In the genomic region with DNA sequence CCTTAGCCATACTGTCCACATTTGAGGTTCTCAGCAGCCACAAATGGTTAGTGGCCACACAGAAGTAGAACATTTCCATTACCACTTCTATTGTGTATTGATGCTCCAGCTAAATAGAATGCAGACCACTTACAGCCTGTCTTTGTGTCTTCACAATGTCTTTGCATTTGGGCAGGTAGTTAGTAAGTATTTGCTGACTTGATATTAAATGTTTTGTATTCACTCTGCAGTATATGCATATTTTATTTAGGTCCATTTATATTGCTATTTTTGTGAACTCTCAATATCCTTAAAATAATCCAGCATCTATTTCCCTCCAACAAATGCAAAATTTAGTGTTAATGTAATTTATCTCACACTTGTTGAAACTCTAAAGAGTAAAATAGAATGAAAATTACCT, we compare ENCODE assay signal across 36 cellular contexts. TPM values are rescaled to one million over a fixed set of nuclear protein-coding genes. Genes with fewer than 3 reads are reported as not detected.
DNase-seq lines count a peak whose midpoint lies in the region; ATAC-seq, FAIRE-seq and TF ChIP-seq lines count a peak whose summit lies in the region.
"Had no signal": no experiment of that assay in that cellular context is flagged by ENCODE, and none has a peak within 500 bp of the region (broad histone marks: within the 10 kb centered on the region; RNA-seq: fewer than 3 reads in every experiment).

No MANE protein-coding gene starts in this region.

- intact Hi-C loops in HepG2 (cut with micrococcal nuclease; ENCODE audit: unreplicated experiment) (no loop called here), right lobe of liver (cut with DNase I) (no loop called here), K562 (cut with micrococcal nuclease) (no loop called here), uterus (cut with DNase I; ENCODE audit: low total_unique reads) (no loop called here)

- no peaks in the 10 kb centered on the region for H3K79me2 ChIP-seq in HepG2 (ENCODE audit: insufficient read depth, low read length)
- no peaks in the 10 kb centered on the region for H3K79me2 ChIP-seq in K562 (ENCODE audit: control insufficient read depth, insufficient read depth, low read length)

- H3K27me3 ChIP-seq in HepG2 (ENCODE audit: control insufficient read depth in 1 of 2, insufficient read depth in 2 of 2, low read length in 2 of 2) (no peaks in the 10 kb centered on the region), right lobe of liver (no peaks in the 10 kb centered on the region), K562 (ENCODE audit: control insufficient read depth in 2 of 2, insufficient read depth in 2 of 2, low read length in 2 of 2) (no peaks in the 10 kb centered on the region), uterus (no peaks in the 10 kb centered on the region)
- H3K27me3 ChIP-seq: BE2C; BLaER1; BLaER1 treated with 17β-estradiol and CSF1 and Interleukin-3, amounts not matched to agents 10 nM and 100 nM had no signal

- BruUV-seq in HepG2 (replicated peaks; lab: Mats Ljungman, UMichigan) (no TSS peak), K562 (replicated peaks; lab: Mats Ljungman, UMichigan) (no TSS peak)

- no peaks in the 10 kb centered on the region for H3K4me1 Mint-ChIP-seq in WTC11
- H3K4me1 Mint-ChIP-seq: B cell, CD14-positive monocyte had no signal

- no peak overlapping the region for H2AFZ ChIP-seq in HepG2 (ENCODE audit: low read length)
- no peak overlapping the region for H2AFZ ChIP-seq in K562 (ENCODE audit: low read depth, low read length)

- H3K9me1 ChIP-seq in K562 (ENCODE audit: control insufficient read depth, insufficient read depth, low read length), result no peaks in the 10 kb centered on the region

- H3K27ac ChIP-seq in HepG2 (ENCODE audit: extremely low read length, insufficient read depth, low read length) (no peak overlapping the region), right lobe of liver (no peak overlapping the region), A549 (no peak overlapping the region), K562 (ENCODE audit: extremely low read depth, low read depth, low read length) (no peak overlapping the region), uterus (no peak overlapping the region)
- H3K27ac ChIP-seq: 22Rv1; BLaER1; BLaER1 treated with 17β-estradiol and CSF1 and Interleukin-3, amounts not matched to agents 10 nM and 100 nM; C4-2B had no signal

- H3K4me1 ChIP-seq in HepG2 (ENCODE audit: insufficient read depth, low read length) (peaks cover 19% of the 10 kb centered on the region), right lobe of liver (peaks cover 0 to 6% (median 0%) of the 10 kb centered on the region in 4 donors), A549 (peaks cover 18% of the 10 kb centered on the region), K562 (replicated peaks in 1 of 2; ENCODE audit: control insufficient read depth in 2 of 2, insufficient read depth in 2 of 2, low read length in 2 of 2) (no peaks in the 10 kb centered on the region), uterus (no peaks in the 10 kb centered on the region)
- H3K4me1 ChIP-seq: BE2C; BLaER1; BLaER1 treated with 17β-estradiol and CSF1 and Interleukin-3, amounts not matched to agents 10 nM and 100 nM had no signal

- POLR2A ChIA-PET in HepG2 (lab: Yijun Ruan, JAX), result no interaction called here
- POLR2A ChIA-PET in A549 (lab: Yijun Ruan, JAX), result no interaction called here
- POLR2A ChIA-PET in K562 (lab: Yijun Ruan, JAX), result no interaction called here
- POLR2A ChIA-PET in WTC11 (lab: Charles Lee), result no interaction called here

- no peak overlapping the region for H3K9ac ChIP-seq in HepG2 (ENCODE audit: insufficient read depth, low read depth, low read length)
- no peak overlapping the region for H3K9ac ChIP-seq in K562 (ENCODE audit: insufficient read depth in 1 of 2, low read depth in 2 of 2, low read length in 2 of 2)
- H3K9ac ChIP-seq: BLaER1; BLaER1 treated with 17β-estradiol and CSF1 and Interleukin-3, amounts not matched to agents 10 nM and 100 nM had no signal

- H3K4me2 ChIP-seq in HepG2 (ENCODE audit: low read depth, low read length) (no peak overlapping the region), A549 (no peak overlapping the region), K562 (ENCODE audit: insufficient read depth, low read length) (no peak overlapping the region)
- H3K4me2 ChIP-seq: BLaER1; BLaER1 treated with 17β-estradiol and CSF1 and Interleukin-3, amounts not matched to agents 10 nM and 100 nM had no signal

- CTCF ChIA-PET in HepG2 (lab: Yijun Ruan, JAX; ENCODE audit: low intra/inter-chr PET ratio, low total read pairs), result no interaction called here
- CTCF ChIA-PET in A549 (lab: Yijun Ruan, JAX), result interaction anchor here (1.3 kb wide), 1 partner anchor 9 kb away, joined by 4 read pairs; no protein-coding TSS in a partner anchor
- CTCF ChIA-PET in K562 (lab: Yijun Ruan, JAX; ENCODE audit: low intra/inter-chr PET ratio), result interaction anchor here (0.9 kb wide), 1 partner anchor 160 kb away, joined by 3 read pairs; no protein-coding TSS in a partner anchor
- CTCF ChIA-PET in WTC11 (lab: Charles Lee), result no interaction called here

- H4K20me1 ChIP-seq in HepG2 (ENCODE audit: insufficient read depth, low read length) (no peaks in the 10 kb centered on the region), K562 (replicated peaks; ENCODE audit: control insufficient read depth, insufficient read depth, low read length) (no peaks in the 10 kb centered on the region)
- H4K20me1 ChIP-seq: BLaER1 had no signal

- TF ChIP-seq RAD21 in HepG2 (CRISPR knock-in tag; IDR thresholded peaks at IDR 0.05) (no peak), A549 (conservative IDR thresholded peaks at IDR 0.05 in 1 of 2, IDR thresholded peaks at IDR 0.05 in 1 of 2) (no peak), K562 (CRISPR knock-in tag; conservative IDR thresholded peaks at IDR 0.05 in 1 of 2, IDR thresholded peaks at IDR 0.05 in 1 of 2) (no peak)

- no peak overlapping the region for H3K4me3 Mint-ChIP-seq in WTC11
- H3K4me3 Mint-ChIP-seq: B cell; CD14-positive monocyte; CD4-positive, alpha-beta memory T cell; CD4-positive, alpha-beta T cell; CD8-positive, alpha-beta memory T cell; CD8-positive, alpha-beta T cell had no signal

- H3K27me3 Mint-ChIP-seq in WTC11 (ENCODE audit: low read depth), result no peaks in the 10 kb centered on the region
- H3K27me3 Mint-ChIP-seq: B cell; CD4-positive, alpha-beta memory T cell; CD4-positive, alpha-beta T cell; CD4-positive, CD25-positive, alpha-beta regulatory T cell; CD8-positive, alpha-beta memory T cell had no signal

- peaks cover 2 to 15% of the 10 kb centered on the region in 2 experiments; a peak in 4 of 5 replicates for H3K36me3 ChIP-seq in HepG2 (replicated peaks in 1 of 2; ENCODE audit: control insufficient read depth in 1 of 2, insufficient read depth in 2 of 2, low read length in 2 of 2)
- H3K36me3 ChIP-seq in right lobe of liver, result peaks cover 0 to 38% (median 3%) of the 10 kb centered on the region in 4 donors
- peaks cover 84% of the 10 kb centered on the region for H3K36me3 ChIP-seq in K562 (ENCODE audit: control insufficient read depth, insufficient read depth, low read length)
- no peaks in the 10 kb centered on the region for H3K36me3 ChIP-seq in uterus

- FAIRE-seq in HepG2 (lab: Jason Lieb, UNC), result no peak
- FAIRE-seq in A549 (lab: Jason Lieb, UNC), result no peak
- FAIRE-seq in K562 (lab: Jason Lieb, UNC), result no peak
- FAIRE-seq in islet of Langerhans (lab: Jason Lieb, UNC), result peak; percentile 62
- FAIRE-seq: A204.1, D721Med had no signal

- H3K9me3 ChIP-seq in HepG2 (ENCODE audit: low read length), result no peaks in the 10 kb centered on the region
- no peaks in the 10 kb centered on the region for H3K9me3 ChIP-seq in right lobe of liver
- no peaks in the 10 kb centered on the region for H3K9me3 ChIP-seq in A549
- no peaks in the 10 kb centered on the region for H3K9me3 ChIP-seq in K562 (replicated peaks; ENCODE audit: control insufficient read depth, insufficient read depth, low read depth, low read length)
- no peaks in the 10 kb centered on the region for H3K9me3 ChIP-seq in uterus
- H3K9me3 ChIP-seq: BE2C; BLaER1; BLaER1 treated with 17β-estradiol and CSF1 and Interleukin-3, amounts not matched to agents 10 nM and 100 nM; Caco-2 had no signal

- TF ChIP-seq POLR2A in HepG2 (IDR thresholded peaks at IDR 0.05; ENCODE audit: insufficient read depth in 1 of 2, low read depth in 2 of 2, low read length in 2 of 2), result no peak
- TF ChIP-seq POLR2A in right lobe of liver (IDR thresholded peaks at IDR 0.05), result no peak
- TF ChIP-seq POLR2A in A549 (IDR thresholded peaks at IDR 0.05; ENCODE audit: low read length), result no peak
- no peak for TF ChIP-seq POLR2A in K562 (conservative IDR thresholded peaks at IDR 0.05)
- no peak for TF ChIP-seq POLR2A in uterus (IDR thresholded peaks at IDR 0.05)

- in situ Hi-C loops in HepG2 (cut with HindIII; ENCODE audit: extremely low pct_ligation_motif_present, low pct_unique_long_range_greater_than_20kb) (no loop called here), K562 (cut with MboI) (no loop called here)

- TF ChIP-seq CTCF in HepG2 (CRISPR knock-in tag; IDR thresholded peaks at IDR 0.05) (no peak), right lobe of liver (IDR thresholded peaks at IDR 0.05) (no peak), A549 (IDR thresholded peaks at IDR 0.05) (no peak), K562 (IDR thresholded peaks at IDR 0.05 in 2 of 3, conservative IDR thresholded peaks at IDR 0.05 in 1 of 3; ENCODE audit: insufficient read depth in 2 of 3, low read depth in 1 of 3, low read length in 3 of 3) (no peak), WTC11 (IDR thresholded peaks at IDR 0.05) (no peak), uterus (IDR thresholded peaks at IDR 0.05) (no peak)

- no peak overlapping the region for H3K27ac Mint-ChIP-seq in WTC11
- H3K27ac Mint-ChIP-seq: B cell; CD14-positive monocyte; CD4-positive, alpha-beta T cell; CD4-positive, CD25-positive, alpha-beta regulatory T cell; CD8-positive, alpha-beta T cell had no signal

- H3K4me3 ChIP-seq in HepG2 (replicated peaks in 1 of 3; ENCODE audit: insufficient read depth in 1 of 3, low read depth in 2 of 3, low read length in 3 of 3), result no peak overlapping the region
- no peak overlapping the region for H3K4me3 ChIP-seq in right lobe of liver
- H3K4me3 ChIP-seq in A549, result no peak overlapping the region
- H3K4me3 ChIP-seq in K562, result no peak overlapping the region
- no peak overlapping the region for H3K4me3 ChIP-seq in uterus
- H3K4me3 ChIP-seq: BLaER1; BLaER1 treated with 17β-estradiol and CSF1 and Interleukin-3, amounts not matched to agents 10 nM and 100 nM had no signal

- H3K36me3 Mint-ChIP-seq in WTC11, result peaks cover 47% of the 10 kb centered on the region

- ATAC-seq in HepG2 (no peak), right lobe of liver (no peak), A549 (no peak), K562 (no peak), WTC11 (no peak), HG03045 (IDR thresholded peaks at IDR 0.05; ENCODE audit: unreplicated experiment) (no peak)
- ATAC-seq: CD8-positive, alpha-beta T cell had no signal

- no peaks in the 10 kb centered on the region for H3K9me3 Mint-ChIP-seq in WTC11
- H3K9me3 Mint-ChIP-seq: CD14-positive monocyte; CD4-positive, alpha-beta memory T cell; CD4-positive, alpha-beta T cell; CD4-positive, CD25-positive, alpha-beta regulatory T cell; CD8-positive, alpha-beta memory T cell; CD8-positive, alpha-beta T cell had no signal

- no peak for TF ChIP-seq EP300 in HepG2 (IDR thresholded peaks at IDR 0.05; ENCODE audit: low read depth in 2 of 2, low read length in 2 of 2)
- no peak for TF ChIP-seq EP300 in HepG2 (CRISPR knock-in tag; IDR thresholded peaks at IDR 0.05; ENCODE audit: borderline replicate concordance)
- no peak for TF ChIP-seq EP300 in A549 (IDR thresholded peaks at IDR 0.05)
- TF ChIP-seq EP300 in K562 (IDR thresholded peaks at IDR 0.05; ENCODE audit: low read length), result no peak

- DNase-seq in HepG2 (ENCODE audit: low spot score) (no peak), right lobe of liver (no peak), A549 (ENCODE audit: low read depth in 1 of 2, low spot score in 1 of 2) (no peak), K562 (ENCODE audit: extremely low read depth in 1 of 4, low spot score in 3 of 4) (no peak), WTC11 (ENCODE audit: low spot score) (no peak), uterus (no peak)
- DNase-seq: 8988T; ACHN; AML-193; BE2C; C1 segment of cervical spinal cord; Caco-2; Calu3; CD4-positive, alpha-beta memory T cell; CD4-positive, alpha-beta T cell; CD4-positive, CD25-positive, alpha-beta regulatory T cell; CD8-positive, alpha-beta memory T cell; CD8-positive, alpha-beta T cell; COR-L47; DMS 273 treated with DMSO at 0.1 percent for 48 hours; DMS153; DMS53; DMS79; DMS79 treated with DMSO at 0.1 percent for 48 hours; DND-41; EL had no signal

RNA-seq across cellular contexts. Expression of a gene that starts 26.6 kb away (rescaled TPM):
- total RNA-seq in HepG2 (2016; rRNA removed; fragmentation: Illumina TruSeq; extraction: Trizol), result 29.4 and 30.2 TPM in 2 replicates
- total RNA-seq in HepG2 (2016; cell fraction: cytosol; rRNA removed; fragmentation: Illumina TruSeq; extraction: Trizol; ENCODE audit: low read depth), result 3.3 and 3.7 TPM in 2 replicates
- total RNA-seq in HepG2 (2016; cell fraction: insoluble cytoplasmic fraction; rRNA removed; fragmentation: Illumina TruSeq; extraction: Trizol), result 27.8 and 32.4 TPM in 2 replicates
- total RNA-seq in HepG2 (2016; cell fraction: membrane; rRNA removed; fragmentation: Illumina TruSeq; extraction: Trizol), result 4.8 and 6.7 TPM in 2 replicates
- 50.0 and 57.1 TPM in 2 replicates for total RNA-seq in HepG2 (2016; cell fraction: nucleus; rRNA removed; fragmentation: Illumina TruSeq; extraction: Trizol)
- 10.3 and 14.5 TPM in 2 replicates for polyA plus RNA-seq in HepG2 (2011; rRNA removed)
- 2.8 and 3.1 TPM in 2 replicates for polyA plus RNA-seq in HepG2 (2011; cell fraction: cytosol; rRNA removed)
- polyA plus RNA-seq in HepG2 (2011; cell fraction: nucleus; rRNA removed), result 27.8 and 35.7 TPM in 2 replicates
- 11.4 and 14.0 TPM in 2 replicates for polyA plus RNA-seq in HepG2 (2012)
- polyA plus RNA-seq in HepG2 (2016; cell fraction: cytosol; fragmentation: Illumina TruSeq; extraction: Trizol; ENCODE audit: low read depth), result 0.96 and 0.99 TPM in 2 replicates
- 18.2 and 19.3 TPM in 2 replicates for polyA plus RNA-seq in HepG2 (2016; cell fraction: insoluble cytoplasmic fraction; fragmentation: Illumina TruSeq; extraction: Trizol; ENCODE audit: low read depth)
- polyA plus RNA-seq in HepG2 (2016; cell fraction: membrane; fragmentation: Illumina TruSeq; extraction: Trizol; ENCODE audit: low read depth), result 1.6 and 2.5 TPM in 2 replicates
- 66.0 and 68.6 TPM in 2 replicates for polyA plus RNA-seq in HepG2 (2016; cell fraction: nucleus; fragmentation: Illumina TruSeq; extraction: Trizol; ENCODE audit: insufficient read depth, low read depth)
- 6.6 and 8.6 TPM in 2 replicates for polyA minus RNA-seq in HepG2 (2011; rRNA and poly(A)+ RNA removed; ENCODE audit: low replicate concordance)
- polyA minus RNA-seq in HepG2 (2011; cell fraction: cytosol; rRNA and poly(A)+ RNA removed), result 3.4 and 6.6 TPM in 2 replicates
- polyA minus RNA-seq in HepG2 (2011; cell fraction: nucleus; rRNA and poly(A)+ RNA removed), result 50.8 and 60.5 TPM in 2 replicates
- total RNA-seq in right lobe of liver, result 10 to 100 TPM in 5 of 6 experiments, 1 to 10 TPM in 1; 7.2 to 13.9 (median 11.4) TPM
- polyA plus RNA-seq in A549 (2011; rRNA removed), result 18.4 and 21.2 TPM in 2 replicates
- polyA plus RNA-seq in A549 (2012; cell fraction: cytosol; rRNA removed), result 4.4 and 4.6 TPM in 2 replicates
- polyA plus RNA-seq in A549 (2012; cell fraction: nucleus; rRNA removed), result 5.6 and 9.7 TPM in 2 replicates
- polyA plus RNA-seq in A549 (2017; fragmentation: RNase III; extraction: RNeasy Plus Mini Kit Qiagen cat#74134 plus additional on column Dnase treatment), result 15.7 to 17.8 TPM (median 16.6 TPM) in 3 replicates
- 5.3 and 7.0 TPM in 2 replicates for polyA minus RNA-seq in A549 (2011; rRNA and poly(A)+ RNA removed)
- 45.0 and 132 TPM in 2 replicates for total RNA-seq in K562 (2011; cell fraction: chromatin; rRNA removed; ENCODE audit: low replicate concordance)
- 21.7 and 27.0 TPM in 2 replicates for total RNA-seq in K562 (2011; cell fraction: nucleolus; rRNA removed)
- 46.1 and 73.2 TPM in 2 replicates for total RNA-seq in K562 (2011; cell fraction: nucleoplasm; rRNA removed)
- total RNA-seq in K562 (2014; rRNA removed), result 22.0 and 24.8 TPM in 2 replicates
- 44.8 and 55.0 TPM in 2 replicates for total RNA-seq in K562 (2014; rRNA removed; fragmentation: Illumina TruSeq; extraction: Trizol)
- total RNA-seq in K562 (2015; rRNA removed; fragmentation: Illumina TruSeq; extraction: Trizol), result 38.5 and 45.3 TPM in 2 replicates
- total RNA-seq in K562 (2021), result 29.6 and 32.2 TPM in 2 replicates
- polyA plus RNA-seq in K562 (2011; rRNA removed), result 33.2 and 42.8 TPM in 2 replicates
- 3.7 and 9.3 TPM in 2 replicates for polyA plus RNA-seq in K562 (2011; cell fraction: cytosol; rRNA removed)
- 50.2 and 75.1 TPM in 2 replicates for polyA plus RNA-seq in K562 (2011; cell fraction: nucleus; rRNA removed)
- polyA plus RNA-seq in K562 (2012), result 21.9 and 22.3 TPM in 2 replicates
- 39.2 and 47.0 TPM in 2 replicates for polyA plus RNA-seq in K562 (2014; fragmentation: Illumina TruSeq; extraction: Trizol)
- polyA plus RNA-seq in K562 (2014; fragmentation: Nextera tagmentation; extraction: Ambion mirVana), result 10 to 100 TPM; 23.9 to 30.3 TPM
- polyA plus RNA-seq in K562 (2014; rRNA removed), result 29.0 and 31.9 TPM in 2 replicates
- 33.4 and 40.3 TPM in 2 replicates for polyA minus RNA-seq in K562 (2011; rRNA and poly(A)+ RNA removed)
- 10.6 and 12.2 TPM in 2 replicates for polyA minus RNA-seq in K562 (2011; cell fraction: cytosol; rRNA and poly(A)+ RNA removed)
- polyA minus RNA-seq in K562 (2011; cell fraction: nucleus; rRNA and poly(A)+ RNA removed), result 26.8 and 41.8 TPM in 2 replicates
- total RNA-seq in WTC11 (2021), result 33.4 to 40.5 TPM (median 35.6 TPM) in 3 replicates
- 10 to 100 TPM; 40.0 to 70.5 (median 55.5) TPM for total RNA-seq in uterus

Comparison
In these comparisons a context has a peak if more than half of its experiments do, and no peak if none do; other contexts are left out.
1. CTCF ChIA-PET loops: an anchor here in A549 (1.3 kb wide) and K562 (0.9 kb wide); none called in HepG2 and WTC11.